ENCODE assay signal across 7 cellular contexts in the genomic region with DNA sequence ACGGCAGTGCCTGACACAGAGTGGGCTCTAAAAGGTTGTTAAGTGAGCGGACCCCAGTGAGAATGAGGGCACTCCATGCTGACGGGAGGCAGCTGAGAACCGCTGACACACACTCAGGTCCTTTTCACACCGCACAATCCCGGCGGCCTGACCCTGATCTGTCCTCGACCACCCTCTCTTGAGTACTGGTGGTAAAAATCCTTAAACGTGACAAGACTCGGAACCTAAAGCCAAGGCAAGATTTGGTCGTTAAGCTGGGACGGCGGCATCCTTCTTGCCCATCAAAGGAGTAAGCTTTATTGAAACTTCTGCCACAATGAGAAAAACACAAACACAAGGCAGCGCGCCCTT. TPM values are rescaled to one million over a fixed set of nuclear protein-coding genes. Genes with fewer than 3 reads are reported as not detected.
DNase-seq lines count a peak whose midpoint lies in the region; ATAC-seq and TF ChIP-seq lines count a peak whose summit lies in the region.

No MANE protein-coding gene starts in this region.

- no peaks in the 10 kb centered on the region for H3K9me2 ChIP-seq in MM.1S (replicated peaks; ENCODE audit: insufficient read depth, low read length)

- DNase-seq in GM06990 (ENCODE audit: extremely low read depth, insufficient read length) (no peak), MM.1S (peak; percentile 9), body of pancreas (no peak), iris pigment epithelial cell (ENCODE audit: low read depth) (peak; percentile 14)
- peak; percentile 24 for DNase-seq in stimulated activated naive CD8-positive, alpha-beta T cell treated with anti-CD3 and anti-CD28 coated beads, Interleukin-15, Interleukin-2, amounts not matched to agents 100 U/mL and 50 U/mL, for 24 hours

- peak overlapping the region; percentile 98 for H2AFZ ChIP-seq in MM.1S (ENCODE audit: low read length)

- peaks cover 4% of the 10 kb centered on the region; the same call in 1 of the 2 replicates for H4K20me1 ChIP-seq in MM.1S (ENCODE audit: insufficient read depth, low read length)

- intact Hi-C loops in body of pancreas (cut with DNase I): no loop called here

- H3K27me3 ChIP-seq in GM06990 (replicated peaks; ENCODE audit: control insufficient read depth, insufficient read depth, low read length) (no peaks in the 10 kb centered on the region), MM.1S (replicated peaks; ENCODE audit: insufficient read depth, low read length) (no peaks in the 10 kb centered on the region), body of pancreas (no peaks in the 10 kb centered on the region)

- no peak for TF ChIP-seq CTCF in GM06990 (IDR thresholded peaks at IDR 0.05; ENCODE audit: insufficient read depth, low read length, poor library complexity, severe bottlenecking)
- no peak for TF ChIP-seq CTCF in MM.1S (IDR thresholded peaks at IDR 0.05; ENCODE audit: low read length)
- no peak for TF ChIP-seq CTCF in body of pancreas (IDR thresholded peaks at IDR 0.05)

- H3K9ac ChIP-seq in MM.1S (ENCODE audit: low read length): peak overlapping the region; percentile 92

- H3K36me3 ChIP-seq in GM06990 (ENCODE audit: control insufficient read depth, insufficient read depth, low read length) (peaks cover 1% of the 10 kb centered on the region; the same call in 1 of the 2 replicates), MM.1S (replicated peaks; ENCODE audit: insufficient read depth, low read length) (peaks cover 17% of the 10 kb centered on the region; the same call in 1 of the 2 replicates), body of pancreas (replicated peaks in 1 of 2; ENCODE audit: insufficient read depth in 1 of 2, low read depth in 2 of 2) (peaks cover 0 to 4% of the 10 kb centered on the region in 2 donors)

- H3K4me1 ChIP-seq in MM.1S (ENCODE audit: low read length) (peaks cover 7% of the 10 kb centered on the region), body of pancreas (peaks cover 20% of the 10 kb centered on the region)

- H3K4me3 ChIP-seq in GM06990 (replicated peaks; ENCODE audit: low read depth, low read length) (peak overlapping the region; percentile 83), MM.1S (ENCODE audit: low read length) (peak overlapping the region; percentile 94), body of pancreas (peak overlapping the region; percentile 85 to 95)

- ATAC-seq in GM21723 (IDR thresholded peaks at IDR 0.05; ENCODE audit: unreplicated experiment) (peak; percentile 21), body of pancreas (no peak), HG03457 (IDR thresholded peaks at IDR 0.05; ENCODE audit: unreplicated experiment) (no peak)
- no peak for ATAC-seq in stimulated activated naive CD8-positive, alpha-beta T cell treated with anti-CD3 and anti-CD28 coated beads, Interleukin-15, Interleukin-2, amounts not matched to agents 100 U/mL and 50 U/mL, for 24 hours

- no peak for TF ChIP-seq POLR2A in body of pancreas (IDR thresholded peaks at IDR 0.05)

- H3K4me2 ChIP-seq in MM.1S (ENCODE audit: low read depth, low read length): peak overlapping the region; percentile 80

- H3K9me3 ChIP-seq in MM.1S (replicated peaks; ENCODE audit: insufficient read depth, low read length): no peaks in the 10 kb centered on the region
- no peaks in the 10 kb centered on the region for H3K9me3 ChIP-seq in body of pancreas

- WGBS in body of pancreas, 2 donors: 0 to 1% methylated on average over 15 of the region's 15 CpGs

- H3K79me2 ChIP-seq in MM.1S (ENCODE audit: low read length): peaks cover 55% of the 10 kb centered on the region

- H3K27ac ChIP-seq in MM.1S (ENCODE audit: low read length) (peak overlapping the region; percentile 50; the same call in 1 of the 2 replicates), body of pancreas (peak overlapping the region in 3 of 4 donors; percentile 68 to 82 (median 77))

- H3F3A ChIP-seq in MM.1S (ENCODE audit: insufficient read depth, low read length): no peaks in the 10 kb centered on the region

RNA-seq across cellular contexts. Expression of a gene that starts 0.6 kb away (rescaled TPM):
- 10 to 100 TPM; 17.5 to 25.9 TPM for total RNA-seq in body of pancreas

Comparison
In these comparisons a context has a peak if more than half of its experiments do, and no peak if none do; other contexts are left out.
1. DNase-seq: peak in MM.1S (single experiment), iris pigment epithelial cell (single experiment) and stimulated activated naive CD8-positive, alpha-beta T cell treated with anti-CD3 and anti-CD28 coated beads, Interleukin-15, Interleukin-2, amounts not matched to agents 100 U/mL and 50 U/mL, for 24 hours (single experiment); none in GM06990 (single experiment) and body of pancreas (0 of 4).
2. Peak in every context shown above with its lines, with median percentiles within 50 percentile points of each other: H3K4me3 ChIP-seq.